20 cellular contexts compared by ENCODE assay signal in genomic region chr19:5925830-5926459, GRCh38. TPM values are rescaled to one million over a fixed set of nuclear protein-coding genes. Genes with fewer than 3 reads are reported as not detected.
A peak's percentile ranks its signal among the peaks of the same experiment; 100 is the strongest.
DNase-seq lines count a peak whose midpoint lies in the region; ATAC-seq and TF ChIP-seq lines count a peak whose summit lies in the region.
"Had no signal": no experiment of that assay in that cellular context is flagged by ENCODE, and none has a peak within 500 bp of the region (broad histone marks: within the 10 kb centered on the region; RNA-seq: fewer than 3 reads in every experiment).

No MANE protein-coding gene starts in this region.

- H3K9ac ChIP-seq in mesenchymal stem cell (ENCODE audit: low read length), result peak overlapping the region; percentile 89

- peaks cover 41% of the 10 kb centered on the region for H3K79me1 ChIP-seq in mesenchymal stem cell (replicated peaks; ENCODE audit: low read length, poor library complexity, severe bottlenecking)

- TF ChIP-seq POLR2A in gastrocnemius medialis (IDR thresholded peaks at IDR 0.05) (no peak), vagina (IDR thresholded peaks at IDR 0.05) (no peak), adrenal gland (IDR thresholded peaks at IDR 0.05) (no peak), right lobe of liver (IDR thresholded peaks at IDR 0.05) (no peak)

- intact Hi-C loops in left ventricle myocardium inferior (cut with micrococcal nuclease), result no loop called here
- intact Hi-C loops in left cardiac atrium (cut with DNase I), result no loop called here
- intact Hi-C loops in gastrocnemius medialis (cut with DNase I; ENCODE audit: low total_unique reads), result no loop called here
- intact Hi-C loops in vagina (cut with DNase I), result no loop called here
- intact Hi-C loops in adrenal gland (cut with DNase I), result no loop called here
- intact Hi-C loops in right lobe of liver (cut with DNase I), result no loop called here

- no peak overlapping the region for H4K91ac ChIP-seq in mesenchymal stem cell (ENCODE audit: low read length)

- ATAC-seq in left cardiac atrium (no peak), gastrocnemius medialis (no peak), right lobe of liver (no peak)
- ATAC-seq: HCT116, WTC11 had no signal

- 96% methylated on average over 13 of the region's 18 CpGs for WGBS in mesenchymal stem cell
- WGBS in adrenal gland, 4 donors, result 87 to 91% (median 87%) methylated on average over 15 to 18 of the region's 18 CpGs
- 92% methylated on average over 12 of the region's 18 CpGs for WGBS in right lobe of liver (ENCODE audit: insufficient coverage, low coverage, low lambda C conversion rate, missing lambda C conversion rate)

- no peak overlapping the region for H2BK12ac ChIP-seq in mesenchymal stem cell (ENCODE audit: low read length in 2 of 2)

- H3K23ac ChIP-seq in mesenchymal stem cell (ENCODE audit: low read length in 2 of 2), result no peak overlapping the region

- TF ChIP-seq CTCF in left ventricle myocardium inferior (IDR thresholded peaks at IDR 0.05; ENCODE audit: borderline replicate concordance), result no peak
- no peak for TF ChIP-seq CTCF in gastrocnemius medialis (IDR thresholded peaks at IDR 0.05 in 4 of 5, conservative IDR thresholded peaks at IDR 0.05 in 1 of 5)
- no peak for TF ChIP-seq CTCF in vagina (IDR thresholded peaks at IDR 0.05)
- no peak for TF ChIP-seq CTCF in adrenal gland (IDR thresholded peaks at IDR 0.05)
- TF ChIP-seq CTCF in right lobe of liver (IDR thresholded peaks at IDR 0.05), result no peak

- peaks cover 94% of the 10 kb centered on the region for H3K36me3 ChIP-seq in left ventricle myocardium inferior
- H3K36me3 ChIP-seq in mesenchymal stem cell (ENCODE audit: control insufficient read depth in 1 of 2, insufficient read depth in 2 of 2, low read depth in 1 of 2, low read length in 2 of 2), result peaks cover 91 to 94% of the 10 kb centered on the region in 2 experiments
- peaks cover 0 to 99% of the 10 kb centered on the region in 2 donors for H3K36me3 ChIP-seq in gastrocnemius medialis
- H3K36me3 ChIP-seq in vagina, result peaks cover 0 to 92% of the 10 kb centered on the region in 2 donors
- peaks cover 0 to 93% of the 10 kb centered on the region in 2 donors for H3K36me3 ChIP-seq in adrenal gland (replicated peaks in 1 of 2)
- peaks cover 3 to 81% (median 32%) of the 10 kb centered on the region in 4 donors for H3K36me3 ChIP-seq in right lobe of liver
- H3K36me3 ChIP-seq: ovary had no signal

- H2AFZ ChIP-seq in mesenchymal stem cell (ENCODE audit: low read depth, low read length), result no peak overlapping the region

- no peak overlapping the region for H3K14ac ChIP-seq in mesenchymal stem cell (ENCODE audit: low read length in 2 of 2)

- H3K4me1 ChIP-seq in left ventricle myocardium inferior, result peaks cover 26% of the 10 kb centered on the region
- no peaks in the 10 kb centered on the region for H3K4me1 ChIP-seq in mesenchymal stem cell (ENCODE audit: control insufficient read depth, insufficient read depth, low read depth, low read length)
- peaks cover 9 to 19% of the 10 kb centered on the region in 2 donors for H3K4me1 ChIP-seq in gastrocnemius medialis
- peaks cover 24% of the 10 kb centered on the region for H3K4me1 ChIP-seq in vagina
- H3K4me1 ChIP-seq in adrenal gland (replicated peaks in 1 of 2), result peaks cover 13 to 21% of the 10 kb centered on the region in 2 donors
- no peaks in the 10 kb centered on the region for H3K4me1 ChIP-seq in right lobe of liver

- no peak overlapping the region for H2AK5ac ChIP-seq in mesenchymal stem cell (ENCODE audit: low read length, severe bottlenecking)

- no peak for DNase-seq in left ventricle myocardium inferior
- no peak for DNase-seq in left cardiac atrium
- no peak for DNase-seq in mesenchymal stem cell
- DNase-seq in gastrocnemius medialis, result no peak
- no peak for DNase-seq in vagina (ENCODE audit: extremely low spot score in 2 of 2)
- DNase-seq in adrenal gland, result no peak
- DNase-seq in right lobe of liver, result no peak
- DNase-seq in activated CD8-positive, alpha-beta memory T cell treated with anti-CD3 and anti-CD28 coated beads for 24 hours, result no peak
- DNase-seq: activated CD4-positive, alpha-beta T cell treated with anti-CD3 and anti-CD28 coated beads, Interleukin-2, amount 50 U/mL, for 4 hours; activated effector memory CD4-positive, alpha-beta T cell treated with Interleukin-2 at 50 U/mL for 16 hours; activated naive CD8-positive, alpha-beta T cell treated with anti-CD3 and anti-CD28 coated beads, Interleukin-2, amount 10 ng/mL, durations not matched to agents 7 days and 5 days; GF-D8; immature natural killer cell; KBM-7; NCI-H1436 treated with DMSO at 0.1 percent for 48 hours had no signal

- H3K4me3 ChIP-seq in left ventricle myocardium inferior, result no peak overlapping the region
- H3K4me3 ChIP-seq in mesenchymal stem cell (ENCODE audit: insufficient read depth in 1 of 2, low read depth in 1 of 2, low read length in 2 of 2), result no peak overlapping the region
- H3K4me3 ChIP-seq in gastrocnemius medialis, result no peak overlapping the region
- H3K4me3 ChIP-seq in vagina, result no peak overlapping the region
- no peak overlapping the region for H3K4me3 ChIP-seq in adrenal gland
- H3K4me3 ChIP-seq in right lobe of liver, result no peak overlapping the region
- H3K4me3 ChIP-seq: ovary had no signal

- no peak overlapping the region for H2BK15ac ChIP-seq in mesenchymal stem cell (ENCODE audit: low read depth, poor library complexity, severe bottlenecking)

- in situ Hi-C loops in gastrocnemius medialis (cut with MboI; ENCODE audit: low sequenced_read_pairs in 4 of 4), result no loop called here

- no peak overlapping the region for H2BK5ac ChIP-seq in mesenchymal stem cell (ENCODE audit: low read depth, low read length, poor library complexity, severe bottlenecking)

- no peak overlapping the region for H2BK120ac ChIP-seq in mesenchymal stem cell (ENCODE audit: low read depth, low read length)

- H3K9me3 ChIP-seq in left ventricle myocardium inferior (replicated peaks), result no peaks in the 10 kb centered on the region
- no peaks in the 10 kb centered on the region for H3K9me3 ChIP-seq in mesenchymal stem cell (ENCODE audit: control insufficient read depth, low read length)
- H3K9me3 ChIP-seq in gastrocnemius medialis, result no peaks in the 10 kb centered on the region
- no peaks in the 10 kb centered on the region for H3K9me3 ChIP-seq in vagina
- no peaks in the 10 kb centered on the region for H3K9me3 ChIP-seq in adrenal gland (replicated peaks in 1 of 3)
- H3K9me3 ChIP-seq in right lobe of liver, result no peaks in the 10 kb centered on the region
- H3K9me3 ChIP-seq: ovary had no signal

- no peak overlapping the region for H3K4me2 ChIP-seq in mesenchymal stem cell (ENCODE audit: low read length, poor library complexity, severe bottlenecking)

- H3K27me3 ChIP-seq in left ventricle myocardium inferior (ENCODE audit: low read depth) (no peaks in the 10 kb centered on the region), mesenchymal stem cell (ENCODE audit: control insufficient read depth in 1 of 2, insufficient read depth in 1 of 2, low read length in 2 of 2) (no peaks in the 10 kb centered on the region), gastrocnemius medialis (no peaks in the 10 kb centered on the region), vagina (no peaks in the 10 kb centered on the region), adrenal gland (no peaks in the 10 kb centered on the region), right lobe of liver (no peaks in the 10 kb centered on the region)
- H3K27me3 ChIP-seq: ovary had no signal

- no peak overlapping the region for H4K8ac ChIP-seq in mesenchymal stem cell (ENCODE audit: low read length)

- H3K18ac ChIP-seq in mesenchymal stem cell (ENCODE audit: low read depth in 1 of 2, low read length in 2 of 2), result no peak overlapping the region

- H3K4ac ChIP-seq in mesenchymal stem cell (ENCODE audit: low read depth in 1 of 2, low read length in 2 of 2), result no peak overlapping the region

- H3K27ac ChIP-seq in left ventricle myocardium inferior (replicated peaks), result peak overlapping the region; percentile 80
- H3K27ac ChIP-seq in mesenchymal stem cell (ENCODE audit: low read length, poor library complexity, severe bottlenecking), result no peak overlapping the region
- H3K27ac ChIP-seq in gastrocnemius medialis, result peak overlapping the region in 3 of 4 donors; percentile 23 to 68 (median 52)
- H3K27ac ChIP-seq in vagina, result peak overlapping the region; percentile 56
- H3K27ac ChIP-seq in adrenal gland, result peak overlapping the region in 1 of 5 donors; percentile 25
- no peak overlapping the region for H3K27ac ChIP-seq in right lobe of liver
- H3K27ac ChIP-seq: ovary had no signal

RNA-seq across cellular contexts. Expression of gene CAPS, which starts 11.9 kb away (rescaled TPM):
- total RNA-seq in left ventricle myocardium inferior, result 6.1 TPM
- total RNA-seq in left cardiac atrium, result 1 to 10 TPM; 6.6 to 6.9 TPM
- 2.4 TPM for polyA plus RNA-seq in mesenchymal stem cell (2013, experiment 1 of 2)
- 2.3 TPM for polyA plus RNA-seq in mesenchymal stem cell (2013, experiment 2 of 2)
- 1 to 10 TPM; 1.2 to 2.4 (median 2.0) TPM for total RNA-seq in gastrocnemius medialis
- 35.8 TPM for total RNA-seq in vagina
- 100 to 1,000 TPM in 1 of 8 donors, 10 to 100 TPM in 6, 1 to 10 TPM in 1; 8.8 to 146 (median 19.2) TPM for total RNA-seq in adrenal gland
- polyA plus RNA-seq in adrenal gland, result 100 to 1,000 TPM in 1 of 3 donors, 10 to 100 TPM in 1, 1 to 10 TPM in 1; 7.1 to 104 (median 75.9) TPM
- total RNA-seq in right lobe of liver, result 1 to 10 TPM; 1.1 to 7.9 (median 5.0) TPM

RNA-seq across cellular contexts. Expression of gene VMAC, which starts 21.3 kb away (rescaled TPM):
- 2.5 TPM for total RNA-seq in left ventricle myocardium inferior
- total RNA-seq in left cardiac atrium, result 1 to 10 TPM; 1.9 to 3.3 TPM
- polyA plus RNA-seq in mesenchymal stem cell (2013, experiment 1 of 2), result 3.1 TPM
- 2.4 TPM for polyA plus RNA-seq in mesenchymal stem cell (2013, experiment 2 of 2)
- 1 to 10 TPM in 3 of 4 donors, under 1 TPM in 1; 0.46 to 3.0 (median 2.1) TPM for total RNA-seq in gastrocnemius medialis
- total RNA-seq in vagina, result 7.9 TPM
- total RNA-seq in adrenal gland, result 10 to 100 TPM in 3 of 8 donors, 1 to 10 TPM in 5; 5.0 to 14.4 (median 8.8) TPM
- 10 to 100 TPM in 1 of 3 donors, 1 to 10 TPM in 2; 3.5 to 15.6 (median 4.8) TPM for polyA plus RNA-seq in adrenal gland
- 1 to 10 TPM; 1.7 to 3.9 (median 2.8) TPM for total RNA-seq in right lobe of liver

RNA-seq across cellular contexts. Expression of gene NDUFA11, which starts 22.4 kb away (rescaled TPM):
- total RNA-seq in left ventricle myocardium inferior (590 TPM), left cardiac atrium (100 to 1,000 TPM; 503 to 537 TPM), gastrocnemius medialis (100 to 1,000 TPM; 190 to 349 (median 221) TPM), vagina (318 TPM), adrenal gland (100 to 1,000 TPM; 288 to 842 (median 387) TPM), right lobe of liver (100 to 1,000 TPM; 108 to 161 (median 157) TPM)
- polyA plus RNA-seq in mesenchymal stem cell (2013, experiment 1 of 2), result 338 TPM
- 347 TPM for polyA plus RNA-seq in mesenchymal stem cell (2013, experiment 2 of 2)
- 100 to 1,000 TPM; 300 to 856 (median 442) TPM for polyA plus RNA-seq in adrenal gland

RNA-seq across cellular contexts. Expression of gene RANBP3, which starts 52.0 kb away (rescaled TPM):
- total RNA-seq in left ventricle myocardium inferior (54.8 TPM), left cardiac atrium (10 to 100 TPM; 44.7 to 52.7 TPM), gastrocnemius medialis (10 to 100 TPM; 37.4 to 74.3 (median 61.3) TPM), vagina (110 TPM), adrenal gland (100 to 1,000 TPM in 2 of 8 donors, 10 to 100 TPM in 6; 70.0 to 179 (median 90.0) TPM), right lobe of liver (10 to 100 TPM; 21.7 to 49.5 (median 24.5) TPM)
- 80.2 TPM for polyA plus RNA-seq in mesenchymal stem cell (2013, experiment 1 of 2)
- 75.1 TPM for polyA plus RNA-seq in mesenchymal stem cell (2013, experiment 2 of 2)
- 100 to 1,000 TPM in 1 of 3 donors, 10 to 100 TPM in 2; 60.9 to 118 (median 62.3) TPM for polyA plus RNA-seq in adrenal gland

RNA-seq across cellular contexts. Expression of gene FUT5, which starts 55.6 kb away (rescaled TPM):
- not detected for total RNA-seq in left ventricle myocardium inferior
- total RNA-seq in left cardiac atrium, result not detected
- polyA plus RNA-seq in mesenchymal stem cell (2013, experiment 1 of 2), result not detected
- polyA plus RNA-seq in mesenchymal stem cell (2013, experiment 2 of 2), result not detected
- total RNA-seq in gastrocnemius medialis, result not detected
- total RNA-seq in vagina, result not detected
- not detected for total RNA-seq in adrenal gland
- polyA plus RNA-seq in adrenal gland, result not detected
- under 1 TPM in 4 of 6 experiments, not detected in 2; 0.13 to 0.97 (median 0.39) TPM for total RNA-seq in right lobe of liver
- total RNA-seq: lower leg skin had no signal
- polyA plus RNA-seq: immature natural killer cell, ovary, thymus had no signal

Comparison
In these comparisons a context has a peak if more than half of its experiments do, and no peak if none do; other contexts are left out.
1. H3K27ac ChIP-seq: peak in left ventricle myocardium inferior (single experiment), gastrocnemius medialis (3 of 4) and vagina (single experiment); none in mesenchymal stem cell (single experiment) and right lobe of liver (0 of 3).